ENCODE assay signal across 8 cellular contexts in the genomic region with DNA sequence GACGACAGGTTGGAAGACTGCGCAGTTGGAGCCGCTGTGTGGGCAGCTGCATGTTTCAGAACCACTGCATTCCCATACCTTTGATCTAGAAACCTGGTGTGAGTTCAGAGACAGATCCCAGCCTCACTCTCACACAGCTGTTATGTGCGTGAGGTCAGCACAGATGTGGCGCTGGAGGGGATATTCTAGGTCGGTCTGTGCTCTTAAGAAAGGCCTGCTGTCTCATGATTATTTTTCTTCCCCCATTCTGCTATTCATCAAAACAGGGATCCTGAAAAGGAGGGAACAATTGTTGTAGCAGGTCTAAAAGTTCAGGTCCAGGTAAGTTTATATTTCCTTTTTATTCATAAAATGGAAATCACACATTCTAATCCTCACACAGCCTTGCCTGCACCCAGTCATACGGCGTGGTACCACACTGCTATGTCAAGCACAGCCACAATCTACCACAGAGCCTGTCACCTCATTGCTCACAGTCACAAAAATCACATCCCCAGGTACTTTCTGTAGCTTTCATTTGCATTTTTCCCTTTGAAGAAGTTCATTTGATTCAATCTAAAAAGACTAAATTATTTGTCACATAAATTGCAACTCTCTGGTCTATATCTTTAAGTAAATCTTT. TPM values are rescaled to one million over a fixed set of nuclear protein-coding genes. Genes with fewer than 3 reads are reported as not detected.
DNase-seq lines count a peak whose midpoint lies in the region; ATAC-seq and TF ChIP-seq lines count a peak whose summit lies in the region.

No MANE protein-coding gene starts in this region.

- H3K27ac ChIP-seq in sigmoid colon (peak overlapping the region; percentile 83 to 87 (median 86)), foreskin keratinocyte (no peak overlapping the region)

- H3K27me3 ChIP-seq in sigmoid colon (no peaks in the 10 kb centered on the region), foreskin keratinocyte (no peaks in the 10 kb centered on the region)

- peak overlapping the region; percentile 56 to 80 (median 65) for H3K4me3 ChIP-seq in sigmoid colon

- intact Hi-C loops in sigmoid colon (cut with DNase I) = loop anchor here (1.0 to 10.0 kb wide), 3 partner anchors 26 to 150 kb away; a partner anchor contains a TSS

- ATAC-seq in GM21423 (IDR thresholded peaks at IDR 0.05; ENCODE audit: unreplicated experiment) (peak; percentile 9), GM21786 (IDR thresholded peaks at IDR 0.05; ENCODE audit: unreplicated experiment) (no peak), foreskin keratinocyte (no peak), HG02885 (IDR thresholded peaks at IDR 0.05; ENCODE audit: poor library complexity, unreplicated experiment) (no peak)

- H3K4me1 ChIP-seq in sigmoid colon (peaks cover 0 to 22% (median 13%) of the 10 kb centered on the region in 4 donors), foreskin keratinocyte (peaks cover 15% of the 10 kb centered on the region)

- DNase-seq in SW480 (ENCODE audit: low spot score) = peak; percentile 36
- peak; percentile 26 for DNase-seq in fibroblast of gingiva (ENCODE audit: low read depth)
- no peak for DNase-seq in sigmoid colon
- DNase-seq in foreskin keratinocyte = no peak
- DNase-seq in NCI-H187 treated with DMSO at 0.1 percent for 48 hours (lab: John Stamatoyannopoulos, UW) = no peak

- no peaks in the 10 kb centered on the region for H3K9me3 ChIP-seq in sigmoid colon

- 83 to 88% methylated on average over 8 of the region's 8 CpGs for whole genome bisulfite sequencing in sigmoid colon, 2 donors

- no peak for TF ChIP-seq CTCF in sigmoid colon (IDR thresholded peaks at IDR 0.05)
- TF ChIP-seq CTCF in foreskin keratinocyte (conservative IDR thresholded peaks at IDR 0.05) = no peak

- no peak for TF ChIP-seq POLR2A in sigmoid colon (IDR thresholded peaks at IDR 0.05)

- H3K36me3 ChIP-seq in sigmoid colon = peaks cover 0 to 13% (median 0%) of the 10 kb centered on the region in 4 donors

- no peak for TF ChIP-seq EP300 in sigmoid colon (IDR thresholded peaks at IDR 0.05)

RNA-seq across cellular contexts. Expression of a gene that starts 0.8 kb away (rescaled TPM):
- 10 to 100 TPM in 1 of 4 donors, 1 to 10 TPM in 3; 6.0 to 12.8 (median 8.3) TPM for total RNA-seq in sigmoid colon
- 1 to 10 TPM in 2 of 3 donors, under 1 TPM in 1; 0.69 to 2.1 (median 1.2) TPM for polyA plus RNA-seq in sigmoid colon
- 1.0 and 1.3 TPM in 2 replicates for total RNA-seq in foreskin keratinocyte
- polyA plus RNA-seq in foreskin keratinocyte = 0.37 and 0.38 TPM in 2 replicates

RNA-seq across cellular contexts. Expression of a gene that starts 26.7 kb away (rescaled TPM):
- 10 to 100 TPM; 60.1 to 86.9 (median 71.8) TPM for total RNA-seq in sigmoid colon
- polyA plus RNA-seq in sigmoid colon = 10 to 100 TPM; 52.9 to 95.7 (median 79.3) TPM
- 118 TPM in 2 replicates for total RNA-seq in foreskin keratinocyte
- polyA plus RNA-seq in foreskin keratinocyte = 117 and 121 TPM in 2 replicates

RNA-seq across cellular contexts. Expression of a gene that starts 58.3 kb away (rescaled TPM):
- total RNA-seq in sigmoid colon (10 to 100 TPM; 16.0 to 30.7 (median 22.7) TPM), foreskin keratinocyte (5.1 and 7.0 TPM in 2 replicates)
- polyA plus RNA-seq in sigmoid colon (1 to 10 TPM in 2 of 3 donors, under 1 TPM in 1; 0.69 to 7.5 (median 3.0) TPM), foreskin keratinocyte (1.4 and 1.8 TPM in 2 replicates)

Comparison
In these comparisons a context has a peak if more than half of its experiments do, and no peak if none do; other contexts are left out.
1. DNase-seq: peak in SW480 (single experiment) and fibroblast of gingiva (single experiment); none in sigmoid colon (single experiment), foreskin keratinocyte (0 of 2) and NCI-H187 treated with DMSO at 0.1 percent for 48 hours (single experiment).